ENCODE assay signal across 1 cellular context in genomic region chr16:65226077-65226476, GRCh38.
TF ChIP-seq lines count a peak whose summit lies in the region.

No MANE protein-coding gene starts in this region.

TF ChIP-seq in WTC11, 78 proteins besides CTCF, POLR2A, EP300 and RAD21 (continued from another document and continues in another):
- TF ChIP-seq AR (CRISPR knock-in tag; IDR thresholded peaks at IDR 0.05), result 0 out of 2 replicates have a peak, but pooled peaks have one; percentile 34
- no peak for TF ChIP-seq USF1 (CRISPR knock-in tag; IDR thresholded peaks at IDR 0.05)
- TF ChIP-seq SP1 (CRISPR knock-in tag; conservative IDR thresholded peaks at IDR 0.05), result 0 out of 2 replicates have a peak, but pooled peaks have one; percentile 31
- TF ChIP-seq PREB (CRISPR knock-in tag; IDR thresholded peaks at IDR 0.05; ENCODE audit: borderline replicate concordance), result no peak
- TF ChIP-seq JAZF1 (CRISPR knock-in tag; IDR thresholded peaks at IDR 0.05), result no peak
- TF ChIP-seq JUN (CRISPR knock-in tag; IDR thresholded peaks at IDR 0.05), result no peak
- TF ChIP-seq FOXJ3 (CRISPR knock-in tag; IDR thresholded peaks at IDR 0.05; ENCODE audit: borderline replicate concordance), result no peak
- no peak for TF ChIP-seq ARID4B (CRISPR knock-in tag; IDR thresholded peaks at IDR 0.05; ENCODE audit: borderline replicate concordance)
- no peak for TF ChIP-seq MAX (CRISPR knock-in tag; IDR thresholded peaks at IDR 0.05)
- no peak for TF ChIP-seq FOXP1 (CRISPR knock-in tag; IDR thresholded peaks at IDR 0.05; ENCODE audit: borderline replicate concordance)
- no peak for TF ChIP-seq ZNF263 (CRISPR knock-in tag; IDR thresholded peaks at IDR 0.05; ENCODE audit: low read depth)
- no peak for TF ChIP-seq NFYB (CRISPR knock-in tag; conservative IDR thresholded peaks at IDR 0.05; ENCODE audit: low read depth)
- TF ChIP-seq ZNF219 (CRISPR knock-in tag; IDR thresholded peaks at IDR 0.05; ENCODE audit: borderline replicate concordance), result no peak
- TF ChIP-seq STAT6 (CRISPR knock-in tag; conservative IDR thresholded peaks at IDR 0.05; ENCODE audit: low read depth), result no peak
- no peak for TF ChIP-seq ATF1 (CRISPR knock-in tag; IDR thresholded peaks at IDR 0.05)
- TF ChIP-seq ZMAT4 (CRISPR knock-in tag; IDR thresholded peaks at IDR 0.05), result peak; percentile 93
- no peak for TF ChIP-seq MYBL2 (CRISPR knock-in tag; IDR thresholded peaks at IDR 0.05)
- TF ChIP-seq GABPB1 (CRISPR knock-in tag; IDR thresholded peaks at IDR 0.05), result no peak
- peak; percentile 40; the same call in 1 of the 2 replicates for TF ChIP-seq ETV6 (CRISPR knock-in tag; IDR thresholded peaks at IDR 0.05)
- TF ChIP-seq ZNF512 (CRISPR knock-in tag; IDR thresholded peaks at IDR 0.05; ENCODE audit: borderline replicate concordance), result no peak
- no peak for TF ChIP-seq FOXK1 (CRISPR knock-in tag; IDR thresholded peaks at IDR 0.05)
- no peak for TF ChIP-seq AFF4 (CRISPR knock-in tag; IDR thresholded peaks at IDR 0.05; ENCODE audit: borderline replicate concordance)
- TF ChIP-seq PRRX2 (CRISPR knock-in tag; IDR thresholded peaks at IDR 0.05), result peak; percentile 80; the same call in 1 of the 2 replicates
- TF ChIP-seq ZNF671 (CRISPR knock-in tag; IDR thresholded peaks at IDR 0.05), result peak; percentile 81
- no peak for TF ChIP-seq E2F1 (CRISPR knock-in tag; IDR thresholded peaks at IDR 0.05)
- no peak for TF ChIP-seq E2F4 (CRISPR knock-in tag; IDR thresholded peaks at IDR 0.05; ENCODE audit: borderline replicate concordance, low read depth)
- TF ChIP-seq ATF6 (CRISPR knock-in tag; IDR thresholded peaks at IDR 0.05), result no peak
- TF ChIP-seq GRHL2 (CRISPR knock-in tag; IDR thresholded peaks at IDR 0.05; ENCODE audit: insufficient replicate concordance, severe bottlenecking), result no peak
